Comparison of ENCODE assay signal across 30 cellular contexts in genomic region chr10:96211775-96212174, GRCh38. TPM values are rescaled to one million over a fixed set of nuclear protein-coding genes. Genes with fewer than 3 reads are reported as not detected.
"Had no signal": no experiment of that assay in that cellular context is flagged by ENCODE, and none has a peak within 500 bp of the region (broad histone marks: within the 10 kb centered on the region; RNA-seq: fewer than 3 reads in every experiment).

No MANE protein-coding gene starts in this region.

- H3K27me3 Mint-ChIP-seq: activated naive CD8-positive, alpha-beta T cell treated with anti-CD3 and anti-CD28 coated beads for 36 hours had no signal

- H3K4me1 Mint-ChIP-seq: activated naive CD4-positive, alpha-beta T cell treated with anti-CD3 and anti-CD28 coated beads, Interleukin-2, amount 10 ng/mL, durations not matched to agents 7 days and 5 days; activated naive CD8-positive, alpha-beta T cell treated with anti-CD3 and anti-CD28 coated beads for 36 hours had no signal

- ATAC-seq: activated CD4-positive, CD25-positive, alpha-beta regulatory T cell treated with anti-CD3 and anti-CD28 coated beads, Interleukin-2, amount 50 U/mL, for 24 hours; activated CD8-positive, alpha-beta T cell treated with anti-CD3 and anti-CD28 coated beads for 36 hours; activated T-cell treated with anti-CD3 and anti-CD28 coated beads, Interleukin-2, amount 50 U/mL, for 72 hours; K562; Panc1; Right ventricle myocardium inferior; SK-N-SH treated with all-trans-retinoic acid at 6 μM for 48 hours had no signal

- H3K36me3 Mint-ChIP-seq: activated naive CD4-positive, alpha-beta T cell treated with anti-CD3 and anti-CD28 coated beads, Interleukin-2, amount 10 ng/mL, durations not matched to agents 7 days and 5 days; activated naive CD8-positive, alpha-beta T cell treated with anti-CD3 and anti-CD28 coated beads for 36 hours had no signal

- H3K27ac Mint-ChIP-seq: activated CD8-positive, alpha-beta T cell treated with anti-CD3 and anti-CD28 coated beads for 36 hours; activated naive CD4-positive, alpha-beta T cell treated with anti-CD3 and anti-CD28 coated beads, Interleukin-2, amount 10 ng/mL, durations not matched to agents 7 days and 5 days; activated naive CD8-positive, alpha-beta T cell treated with anti-CD3 and anti-CD28 coated beads for 36 hours; activated T-cell treated with anti-CD3 and anti-CD28 coated beads, Interleukin-2, amount 50 U/mL, for 72 hours; activated T-helper 2 cell treated with anti-CD3 and anti-CD28 coated beads, Interferon-gamma antibody, Interleukin-2, Interleukin-4, amounts not matched to agents 10 μg/mL and 5 μg/mL and 100 μg/mL, durations not matched to agents 14 hours and 24 hours and 36 hours; T-helper 1 cell treated with Interleukin-12 subunit alpha and Interleukin-12 subunit beta and Interleukin-4 antibody, amounts not matched to agents 30 μg/mL and 1 μg/mL, for 36 hours had no signal

- DNase-seq: activated CD4-positive, alpha-beta T cell treated with anti-CD3 and anti-CD28 coated beads for 4 hours; activated CD8-positive, alpha-beta memory T cell treated with anti-CD3 and anti-CD28 coated beads, Interleukin-2, amount 50 U/mL, for 4 hours; activated CD8-positive, alpha-beta T cell treated with anti-CD3 and anti-CD28 coated beads for 36 hours; activated gamma-delta T cell treated with Interleukin-2 at 50 U/mL for 16 hours; activated naive CD4-positive, alpha-beta T cell treated with anti-CD3 and anti-CD28 coated beads, Interleukin-2, amount 10 ng/mL, durations not matched to agents 7 days and 5 days; activated naive CD8-positive, alpha-beta T cell treated with anti-CD3 and anti-CD28 coated beads for 36 hours; activated T-cell treated with anti-CD3 and anti-CD28 coated beads, Interleukin-2, amount 50 U/mL, for 72 hours; brain microvascular endothelial cell; NCI-H1092 treated with DMSO at 0.1 percent for 48 hours; NCI-H1417 treated with DMSO at 0.1 percent for 48 hours; NCI-H1694; NCI-H2029; NCI-H2107; NCI-H2171 treated with DMSO at 0.1 percent for 48 hours; NCI-H226; NCI-H510A; NCI-H526 treated with DMSO at 0.1 percent for 48 hours; NK-92 treated with Interleukin-12 subunit alpha and Interleukin-12 subunit beta, amount 100 ng/mL, for 24 hours; RPMI8226; SW 1271; WERI-Rb-1 had no signal

- H3K9me3 Mint-ChIP-seq: activated CD8-positive, alpha-beta T cell treated with anti-CD3 and anti-CD28 coated beads for 36 hours; activated naive CD4-positive, alpha-beta T cell treated with anti-CD3 and anti-CD28 coated beads, Interleukin-2, amount 10 ng/mL, durations not matched to agents 7 days and 5 days; activated naive CD8-positive, alpha-beta T cell treated with anti-CD3 and anti-CD28 coated beads for 36 hours; activated T-cell treated with anti-CD3 and anti-CD28 coated beads, Interleukin-2, amount 50 U/mL, for 72 hours; activated T-helper 2 cell treated with anti-CD3 and anti-CD28 coated beads, Interferon-gamma antibody, Interleukin-2, Interleukin-4, amounts not matched to agents 10 μg/mL and 5 μg/mL and 100 μg/mL, durations not matched to agents 14 hours and 24 hours and 36 hours; T-helper 1 cell treated with Interleukin-12 subunit alpha and Interleukin-12 subunit beta and Interleukin-4 antibody, amounts not matched to agents 30 μg/mL and 1 μg/mL, for 36 hours had no signal

- H3K4me3 Mint-ChIP-seq: activated CD8-positive, alpha-beta T cell treated with anti-CD3 and anti-CD28 coated beads for 36 hours; activated naive CD4-positive, alpha-beta T cell treated with anti-CD3 and anti-CD28 coated beads, Interleukin-2, amount 10 ng/mL, durations not matched to agents 7 days and 5 days; activated naive CD8-positive, alpha-beta T cell treated with anti-CD3 and anti-CD28 coated beads for 36 hours; activated T-cell treated with anti-CD3 and anti-CD28 coated beads, Interleukin-2, amount 50 U/mL, for 72 hours; T-helper 1 cell treated with Interleukin-12 subunit alpha and Interleukin-12 subunit beta and Interleukin-4 antibody, amounts not matched to agents 30 μg/mL and 1 μg/mL, for 36 hours had no signal

RNA-seq across cellular contexts. Expression of gene BLNK, which starts 59.6 kb away (rescaled TPM):
- total RNA-seq: activated T-helper 2 cell treated with anti-CD3 and anti-CD28 coated beads, Interferon-gamma antibody, Interleukin-2, Interleukin-4, amounts not matched to agents 10 μg/mL and 5 μg/mL and 100 μg/mL, durations not matched to agents 14 hours and 24 hours and 36 hours; cardiac muscle cell; K562; SJSA1 had no signal
